In genomic region chr10:123446449-123447156, GRCh38 we compare ENCODE assay signal across 1 cellular context.
TF ChIP-seq lines count a peak whose summit lies in the region.

No MANE protein-coding gene starts in this region.

TF ChIP-seq in HEK293, 187 proteins besides CTCF, POLR2A, EP300 and RAD21 (continued from another document):
- TF ChIP-seq ZNF157 (tag by site-specific recombination; IDR thresholded peaks at IDR 0.05) (no peak), SCRT1 (tag by site-specific recombination; IDR thresholded peaks at IDR 0.05; ENCODE audit: borderline replicate concordance) (peak; percentile 30; the same call in 1 of the 2 replicates)
TF ChIP-seq in HEK293: peak in this region for 3.
